Comparison of ENCODE assay signal across 27 cellular contexts in genomic region chr17:55304171-55304859, GRCh38. TPM values are rescaled to one million over a fixed set of nuclear protein-coding genes. Genes with fewer than 3 reads are reported as not detected.
DNase-seq lines count a peak whose midpoint lies in the region; ATAC-seq and TF ChIP-seq lines count a peak whose summit lies in the region.
"Had no signal": no experiment of that assay in that cellular context is flagged by ENCODE, and none has a peak within 500 bp of the region (broad histone marks: within the 10 kb centered on the region; RNA-seq: fewer than 3 reads in every experiment).

No MANE protein-coding gene starts in this region.

- no peak overlapping the region for H2BK15ac ChIP-seq in neuronal stem cell (ENCODE audit: low read length)

- H3K27me3 ChIP-seq in OCI-LY3 (ENCODE audit: low read depth, low read length) (no peaks in the 10 kb centered on the region), neuronal stem cell (ENCODE audit: control insufficient read depth in 3 of 3, insufficient read depth in 3 of 3, low read depth in 1 of 3, low read length in 3 of 3) (peaks cover 0 to 5% (median 0%) of the 10 kb centered on the region in 3 experiments)
- no peaks in the 10 kb centered on the region for H3K27me3 ChIP-seq in effector memory CD4-positive, alpha-beta T cell (replicated peaks; ENCODE audit: control insufficient read depth, insufficient read depth, low read length, poor library complexity, severe bottlenecking)
- H3K27me3 ChIP-seq: BLaER1, hepatocyte, transverse colon had no signal

- no peak overlapping the region for H3K4me3 Mint-ChIP-seq in HFFc6
- no peak overlapping the region for H3K4me3 Mint-ChIP-seq in stimulated activated naive B cell treated with anti-CD40 and anti-IgM and Interleukin-4, amounts not matched to agents 10 μg/mL and 1 μg/mL and 100 μg/mL, for 72 hours
- H3K4me3 Mint-ChIP-seq: T-helper 1 cell treated with Interleukin-12 subunit alpha and Interleukin-12 subunit beta and Interleukin-4 antibody, amounts not matched to agents 30 μg/mL and 1 μg/mL, for 36 hours had no signal

- H4K91ac ChIP-seq in neuronal stem cell (ENCODE audit: low read depth, low read length, poor library complexity): no peak overlapping the region

- no peaks in the 10 kb centered on the region for H3K9me3 ChIP-seq in OCI-LY3 (ENCODE audit: insufficient read depth, low read length)
- H3K9me3 ChIP-seq in neuronal stem cell (replicated peaks in 1 of 2; ENCODE audit: control insufficient read depth in 2 of 2, insufficient read depth in 1 of 2, low read depth in 1 of 2, low read length in 2 of 2): no peaks in the 10 kb centered on the region
- no peaks in the 10 kb centered on the region for H3K9me3 ChIP-seq in effector memory CD4-positive, alpha-beta T cell (ENCODE audit: control insufficient read depth, low read length)
- H3K9me3 ChIP-seq: BLaER1, HAP-1, transverse colon had no signal

- no peak overlapping the region for H3K18ac ChIP-seq in neuronal stem cell (ENCODE audit: low read length)

- peak overlapping the region; percentile 36 for H3K4me2 ChIP-seq in OCI-LY3 (ENCODE audit: low read length)
- no peak overlapping the region for H3K4me2 ChIP-seq in neuronal stem cell (ENCODE audit: insufficient read depth, low read length, poor library complexity, severe bottlenecking)
- H3K4me2 ChIP-seq: BLaER1, hepatocyte had no signal

- H3K9me3 Mint-ChIP-seq in HFFc6: no peaks in the 10 kb centered on the region
- H3K9me3 Mint-ChIP-seq in stimulated activated naive B cell treated with anti-CD40 and anti-IgM and Interleukin-4, amounts not matched to agents 10 μg/mL and 1 μg/mL and 100 μg/mL, for 72 hours: no peaks in the 10 kb centered on the region
- H3K9me3 Mint-ChIP-seq: T-helper 1 cell treated with Interleukin-12 subunit alpha and Interleukin-12 subunit beta and Interleukin-4 antibody, amounts not matched to agents 30 μg/mL and 1 μg/mL, for 36 hours had no signal

- peaks cover 11% of the 10 kb centered on the region for H3K27me3 Mint-ChIP-seq in HFFc6 (ENCODE audit: insufficient read depth)
- peaks cover 8 to 9% of the 10 kb centered on the region in 2 donors for H3K27me3 Mint-ChIP-seq in stimulated activated naive B cell treated with anti-CD40 and anti-IgM and Interleukin-4, amounts not matched to agents 10 μg/mL and 1 μg/mL and 100 μg/mL, for 72 hours

- no peak overlapping the region for H3K23ac ChIP-seq in neuronal stem cell (ENCODE audit: low read depth, low read length, poor library complexity)

- no peak overlapping the region for H3K9ac ChIP-seq in OCI-LY3 (ENCODE audit: low read length)
- no peak overlapping the region for H3K9ac ChIP-seq in neuronal stem cell (ENCODE audit: low read depth, low read length, poor library complexity)
- H3K9ac ChIP-seq: BLaER1, parathyroid adenoma had no signal

- H2AFZ ChIP-seq in OCI-LY3 (ENCODE audit: low read depth, low read length): no peak overlapping the region
- H2AFZ ChIP-seq in neuronal stem cell (ENCODE audit: low read length): no peak overlapping the region
- H2AFZ ChIP-seq: hepatocyte, parathyroid adenoma had no signal

- peak overlapping the region; percentile 21; the same call in 1 of the 2 replicates for H3K27ac Mint-ChIP-seq in HFFc6
- H3K27ac Mint-ChIP-seq in stimulated activated naive B cell treated with anti-CD40 and anti-IgM and Interleukin-4, amounts not matched to agents 10 μg/mL and 1 μg/mL and 100 μg/mL, for 72 hours: peak overlapping the region; percentile 3
- H3K27ac Mint-ChIP-seq: T-helper 1 cell treated with Interleukin-12 subunit alpha and Interleukin-12 subunit beta and Interleukin-4 antibody, amounts not matched to agents 30 μg/mL and 1 μg/mL, for 36 hours had no signal

- H2AK5ac ChIP-seq in neuronal stem cell (ENCODE audit: low read depth, low read length): no peak overlapping the region

- no CpG with 5 or more reads among the region's 11 CpGs for WGBS in neuronal stem cell (ENCODE audit: extremely low coverage in 2 of 2, insufficient read length in 2 of 2, insufficient replicate concordance in 1 of 2), 2 donors

- H3K4me1 ChIP-seq in OCI-LY3 (ENCODE audit: low read length) (peaks cover 31% of the 10 kb centered on the region), neuronal stem cell (ENCODE audit: control insufficient read depth in 2 of 2, insufficient read depth in 1 of 2, low read depth in 1 of 2, low read length in 2 of 2) (peaks cover 3 to 4% of the 10 kb centered on the region in 2 donors)
- no peaks in the 10 kb centered on the region for H3K4me1 ChIP-seq in effector memory CD4-positive, alpha-beta T cell (ENCODE audit: control insufficient read depth, insufficient read depth, low read length, poor library complexity, severe bottlenecking)
- H3K4me1 ChIP-seq: BLaER1, HAP-1 had no signal

- H3K4me1 Mint-ChIP-seq in HFFc6 (ENCODE audit: low read depth): peaks cover 12% of the 10 kb centered on the region
- H3K4me1 Mint-ChIP-seq in stimulated activated naive B cell treated with anti-CD40 and anti-IgM and Interleukin-4, amounts not matched to agents 10 μg/mL and 1 μg/mL and 100 μg/mL, for 72 hours: peaks cover 15 to 32% of the 10 kb centered on the region in 2 donors

- TF ChIP-seq CTCF in HFFc6 (IDR thresholded peaks at IDR 0.05): no peak
- TF ChIP-seq CTCF in OCI-LY3 (IDR thresholded peaks at IDR 0.05; ENCODE audit: low read depth, low read length): no peak

- H2BK5ac ChIP-seq in neuronal stem cell (ENCODE audit: low read length): no peak overlapping the region

- H3K4ac ChIP-seq in neuronal stem cell (ENCODE audit: low read length): no peak overlapping the region

- H3K4me3 ChIP-seq in OCI-LY3 (ENCODE audit: low read length) (no peak overlapping the region), neuronal stem cell (ENCODE audit: low read length in 2 of 2) (no peak overlapping the region)
- no peak overlapping the region for H3K4me3 ChIP-seq in effector memory CD4-positive, alpha-beta T cell (ENCODE audit: insufficient read depth, low read depth, low read length, poor library complexity, severe bottlenecking)
- H3K4me3 ChIP-seq: BLaER1, HAP-1, hepatocyte, transverse colon had no signal

- no peak overlapping the region for H4K8ac ChIP-seq in neuronal stem cell (ENCODE audit: low read depth, low read length)

- H3K36me3 ChIP-seq in OCI-LY3 (replicated peaks; ENCODE audit: low read depth, low read length) (no peaks in the 10 kb centered on the region), neuronal stem cell (replicated peaks in 1 of 2; ENCODE audit: control insufficient read depth in 2 of 2, insufficient read depth in 2 of 2, low read length in 2 of 2) (no peaks in the 10 kb centered on the region)
- no peaks in the 10 kb centered on the region for H3K36me3 ChIP-seq in effector memory CD4-positive, alpha-beta T cell (ENCODE audit: control insufficient read depth, insufficient read depth, low read length)
- H3K36me3 ChIP-seq: BLaER1, HAP-1, transverse colon had no signal

- H3K36me3 Mint-ChIP-seq in HFFc6 (ENCODE audit: low read depth): no peaks in the 10 kb centered on the region
- no peaks in the 10 kb centered on the region for H3K36me3 Mint-ChIP-seq in stimulated activated naive B cell treated with anti-CD40 and anti-IgM and Interleukin-4, amounts not matched to agents 10 μg/mL and 1 μg/mL and 100 μg/mL, for 72 hours

- H3K27ac ChIP-seq in OCI-LY3 (ENCODE audit: low read length): peak overlapping the region; percentile 35
- H3K27ac ChIP-seq in neuronal stem cell (replicated peaks; ENCODE audit: low read length): no peak overlapping the region
- no peak overlapping the region for H3K27ac ChIP-seq in effector memory CD4-positive, alpha-beta T cell (ENCODE audit: insufficient read depth, low read length, poor library complexity, severe bottlenecking)
- H3K27ac ChIP-seq: BLaER1, hepatocyte, parathyroid adenoma, transverse colon had no signal

- no peak overlapping the region for H2BK12ac ChIP-seq in neuronal stem cell (ENCODE audit: low read length)

- peaks cover 16% of the 10 kb centered on the region for H3K79me2 ChIP-seq in OCI-LY3 (ENCODE audit: low read length)
- H3K79me2 ChIP-seq: hepatocyte, parathyroid adenoma had no signal

- peak; percentile 27 for DNase-seq in HFFc6
- peak; percentile 74 for DNase-seq in iris pigment epithelial cell (ENCODE audit: low read depth)
- DNase-seq in stimulated activated naive B cell treated with anti-CD40 and anti-IgM and Interleukin-4, amounts not matched to agents 10 μg/mL and 1 μg/mL and 100 μg/mL, for 72 hours: no peak
- no peak for DNase-seq in neuronal stem cell (ENCODE audit: low spot score)
- DNase-seq in effector memory CD4-positive, alpha-beta T cell: no peak
- DNase-seq in 8988T: no peak
- DNase-seq: activated naive CD4-positive, alpha-beta T cell treated with anti-CD3 and anti-CD28 coated beads, Interleukin-2, amount 50 U/mL, for 16 hours; amygdala; left cardiac atrium; MM.1S; NCI-H1105 treated with DMSO at 0.1 percent for 48 hours; NCI-H2029 treated with DMSO at 0.1 percent for 48 hours; NCI-H526; retina; Right ventricle myocardium superior; small intestine; stimulated activated CD4-positive, alpha-beta T cell treated with anti-CD3 and anti-CD28 coated beads, Interleukin-2, amount 100 ng/mL, for 24 hours; stimulated activated CD8-positive, alpha-beta memory T cell treated with anti-CD3 and anti-CD28 coated beads, Interleukin-4, amount 100 ng/mL, for 48 hours; transverse colon had no signal

- H3K14ac ChIP-seq in neuronal stem cell (ENCODE audit: low read length): no peak overlapping the region

- ATAC-seq in stimulated activated naive B cell treated with anti-CD40 and anti-IgM and Interleukin-4, amounts not matched to agents 10 μg/mL and 1 μg/mL and 100 μg/mL, for 72 hours (replicated peaks): peak in 1 of 2 donors; percentile 4
- ATAC-seq: Panc1 had no signal

- H2BK120ac ChIP-seq in neuronal stem cell (ENCODE audit: low read depth, low read length): no peak overlapping the region

- H4K20me1 ChIP-seq in OCI-LY3 (ENCODE audit: insufficient read depth, low read length): no peaks in the 10 kb centered on the region
- H4K20me1 ChIP-seq: BLaER1 had no signal

- H3K79me1 ChIP-seq in neuronal stem cell (ENCODE audit: low read depth, low read length): no peaks in the 10 kb centered on the region

RNA-seq across cellular contexts. Expression of gene HLF, which starts 39.6 kb away (rescaled TPM):
- total RNA-seq in HFFc6 (2021; fragmentation: NEBNext Ultra II Directional; extraction: Animal tissue kit (Norgen Biotek cat#: 25700)): not detected
- 0.10 TPM for polyA plus RNA-seq in neuronal stem cell (2013, experiment 1 of 2)
- 0.11 TPM for polyA plus RNA-seq in neuronal stem cell (2013, experiment 2 of 2)
- total RNA-seq: endothelial cell of umbilical vein had no signal
- polyA plus RNA-seq: endothelial cell of umbilical vein had no signal

Comparison
In these comparisons a context has a peak if more than half of its experiments do, and no peak if none do; other contexts are left out.
1. DNase-seq: peak in HFFc6 (single experiment) and iris pigment epithelial cell (single experiment); none in stimulated activated naive B cell treated with anti-CD40 and anti-IgM and Interleukin-4, amounts not matched to agents 10 μg/mL and 1 μg/mL and 100 μg/mL, for 72 hours (single experiment), neuronal stem cell (single experiment), effector memory CD4-positive, alpha-beta T cell (0 of 3) and 8988T (single experiment).